Comparison of ENCODE assay signal across 8 cellular contexts in genomic region chr4:121800961-121801714, GRCh38. TPM values are rescaled to one million over a fixed set of nuclear protein-coding genes. Genes with fewer than 3 reads are reported as not detected.
DNase-seq lines count a peak whose midpoint lies in the region; ATAC-seq, FAIRE-seq and TF ChIP-seq lines count a peak whose summit lies in the region.

Gene EXOSC9, plus strand, starts transcription at chr4:121801323. Its CDS starts 102 bp downstream, at chr4:121801425.

- H3K4me3 ChIP-seq in esophagus muscularis mucosa, result peak within 1 kb of the TSS; percentile 70 to 91 (median 74)

- TF ChIP-seq EP300 in esophagus muscularis mucosa (IDR thresholded peaks at IDR 0.05), result no peak

- H3K27ac Mint-ChIP-seq in activated T-cell treated with anti-CD3 and anti-CD28 coated beads, Interleukin-2, amount 50 U/mL, for 72 hours, result peak within 1 kb of the TSS; percentile 99

- H3K27me3 ChIP-seq in esophagus muscularis mucosa, result no peaks in the 10 kb centered on the region

- H3K36me3 Mint-ChIP-seq in activated T-cell treated with anti-CD3 and anti-CD28 coated beads, Interleukin-2, amount 50 U/mL, for 72 hours (ENCODE audit: insufficient read depth in 2 of 2), result peaks cover 5 to 9% of the 10 kb centered on the region in 2 donors

- peak; percentile 71 for ATAC-seq in GM21737 (IDR thresholded peaks at IDR 0.05; ENCODE audit: unreplicated experiment)
- peak; percentile 81 to 84 for ATAC-seq in activated T-cell treated with anti-CD3 and anti-CD28 coated beads, Interleukin-2, amount 50 U/mL, for 72 hours (replicated peaks in 1 of 2)

- no peaks in the 10 kb centered on the region for H3K9me3 Mint-ChIP-seq in activated T-cell treated with anti-CD3 and anti-CD28 coated beads, Interleukin-2, amount 50 U/mL, for 72 hours

- peak in 1 of 3 experiments; percentile 23 for TF ChIP-seq CTCF in esophagus muscularis mucosa (IDR thresholded peaks at IDR 0.05)

- H3K4me3 Mint-ChIP-seq in activated T-cell treated with anti-CD3 and anti-CD28 coated beads, Interleukin-2, amount 50 U/mL, for 72 hours, result peak within 1 kb of the TSS; percentile 89 to 97

- peaks cover 49% of the 10 kb centered on the region for H3K4me1 Mint-ChIP-seq in activated T-cell treated with anti-CD3 and anti-CD28 coated beads, Interleukin-2, amount 50 U/mL, for 72 hours (ENCODE audit: low read depth)

- no peaks in the 10 kb centered on the region for H3K27me3 Mint-ChIP-seq in activated T-cell treated with anti-CD3 and anti-CD28 coated beads, Interleukin-2, amount 50 U/mL, for 72 hours (ENCODE audit: low read depth)

- H3K36me3 ChIP-seq in KOPT-K1 (ENCODE audit: insufficient read depth, low read length), result peaks cover 38% of the 10 kb centered on the region
- peaks cover 20 to 37% (median 31%) of the 10 kb centered on the region in 4 donors for H3K36me3 ChIP-seq in esophagus muscularis mucosa

- FAIRE-seq in RCC 7860 (lab: Jason Lieb, UNC), result peak; percentile 70

- DNase-seq in DMS53 treated with DMSO at 0.1 percent for 48 hours (lab: John Stamatoyannopoulos, UW; ENCODE audit: unreplicated experiment) (peak; percentile 80), RCC 7860 (ENCODE audit: low spot score) (peak; percentile 75), esophagus muscularis mucosa (ENCODE audit: extremely low spot score) (peak; percentile 96), myocyte (ENCODE audit: low read depth) (peak; percentile 97)
- DNase-seq in activated T-cell treated with anti-CD3 and anti-CD28 coated beads, Interleukin-2, amount 50 U/mL, for 72 hours, result peak; percentile 93 to 94
- DNase-seq in stimulated activated CD8-positive, alpha-beta memory T cell treated with anti-CD3 and anti-CD28 coated beads, Interleukin-7, amount 100 ng/mL, for 48 hours (ENCODE audit: extremely low read depth in 1 of 2, low read depth in 1 of 2), result peak; percentile 79 to 84

- intact Hi-C loops in esophagus muscularis mucosa (cut with DNase I), result loop anchor here (5.0 kb wide), 1 partner anchor 104 kb away; the partner anchor contains the start of gene ANXA5

- WGBS in esophagus muscularis mucosa, result under 1% methylated on average over 48 of the region's 48 CpGs

- H3K27ac ChIP-seq in KOPT-K1 (ENCODE audit: low read depth, low read length, poor library complexity, severe bottlenecking), result peak within 1 kb of the TSS; percentile 85
- peak within 1 kb of the TSS; percentile 87 to 92 (median 90) for H3K27ac ChIP-seq in esophagus muscularis mucosa (replicated peaks in 1 of 4)

- no peaks in the 10 kb centered on the region for H3K9me3 ChIP-seq in KOPT-K1 (ENCODE audit: insufficient read depth, low read length, poor library complexity, severe bottlenecking)
- no peaks in the 10 kb centered on the region for H3K9me3 ChIP-seq in esophagus muscularis mucosa

- peaks cover 6 to 25% (median 20%) of the 10 kb centered on the region in 4 donors for H3K4me1 ChIP-seq in esophagus muscularis mucosa

- no peak for TF ChIP-seq POLR2A in esophagus muscularis mucosa (IDR thresholded peaks at IDR 0.05; ENCODE audit: low read depth)

RNA-seq across cellular contexts. Expression of gene EXOSC9, which starts in this region (rescaled TPM):
- 10 to 100 TPM; 52.7 to 70.0 TPM for total RNA-seq in activated T-cell treated with anti-CD3 and anti-CD28 coated beads, Interleukin-2, amount 50 U/mL, for 72 hours
- total RNA-seq in esophagus muscularis mucosa (10 to 100 TPM; 10.1 to 21.6 (median 13.9) TPM), myocyte (29.7 and 33.8 TPM in 2 replicates)
- 12.4 TPM for polyA plus RNA-seq in myocyte (2012)

Comparison
In these comparisons a context has a peak if more than half of its experiments do, and no peak if none do; other contexts are left out.
1. Peak in every context shown above with its lines: DNase-seq, ATAC-seq, H3K4me3 ChIP-seq and H3K27ac ChIP-seq.